Comparison of ENCODE assay signal across 15 cellular contexts in genomic region chr15:29050870-29051269, GRCh38.
DNase-seq lines count a peak whose midpoint lies in the region; ATAC-seq and TF ChIP-seq lines count a peak whose summit lies in the region.
"Had no signal": no experiment of that assay in that cellular context is flagged by ENCODE, and none has a peak within 500 bp of the region (broad histone marks: within the 10 kb centered on the region; RNA-seq: fewer than 3 reads in every experiment).

No MANE protein-coding gene starts in this region.

- H3K4me3 ChIP-seq in adipocyte (ENCODE audit: low read length) (no peak overlapping the region), fibroblast of villous mesenchyme (ENCODE audit: low read depth, low read length) (no peak overlapping the region)
- H3K4me3 ChIP-seq: lower lobe of right lung, upper lobe of left lung had no signal

- peak overlapping the region; percentile 66 for H3K27ac ChIP-seq in substantia nigra (ENCODE audit: low read depth, low read length, poor library complexity, severe bottlenecking)
- H3K27ac ChIP-seq: lower lobe of right lung, upper lobe of left lung, VCaP had no signal

- no peak overlapping the region for H3K9ac ChIP-seq in adipocyte (ENCODE audit: low read length)

- H3K27me3 ChIP-seq in adipocyte (replicated peaks; ENCODE audit: control insufficient read depth, insufficient read depth, low read length): peaks cover 5% of the 10 kb centered on the region
- H3K27me3 ChIP-seq: upper lobe of left lung had no signal

- H3K36me3 Mint-ChIP-seq in activated T-cell treated with anti-CD3 and anti-CD28 coated beads, Interleukin-2, amount 50 U/mL, for 72 hours (ENCODE audit: insufficient read depth in 2 of 2): peaks cover 0 to 3% of the 10 kb centered on the region in 2 donors
- peaks cover 18% of the 10 kb centered on the region for H3K36me3 Mint-ChIP-seq in activated T-cell treated with anti-CD3 and anti-CD28 coated beads, Interleukin-2, amount 50 U/mL, for 24 hours (ENCODE audit: low read depth)

- TF ChIP-seq CTCF in fibroblast of villous mesenchyme (IDR thresholded peaks at IDR 0.05; ENCODE audit: insufficient read depth, low read depth, low read length): no peak

- H3K27ac Mint-ChIP-seq in activated T-cell treated with anti-CD3 and anti-CD28 coated beads, Interleukin-2, amount 50 U/mL, for 72 hours: no peak overlapping the region
- H3K27ac Mint-ChIP-seq in activated T-cell treated with anti-CD3 and anti-CD28 coated beads, Interleukin-2, amount 50 U/mL, for 24 hours: no peak overlapping the region

- DNase-seq in activated T-cell treated with anti-CD3 and anti-CD28 coated beads, Interleukin-2, amount 50 U/mL, for 72 hours: peak; percentile 26 to 47
- no peak for DNase-seq in activated T-cell treated with anti-CD3 and anti-CD28 coated beads, Interleukin-2, amount 50 U/mL, for 24 hours
- DNase-seq in adipocyte (ENCODE audit: low read depth) (peak; percentile 44), fibroblast of villous mesenchyme (ENCODE audit: low read depth) (peak; percentile 43), substantia nigra (lab: John Stamatoyannopoulos, UW) (no peak), erythroblast (lab: John Stamatoyannopoulos, UW) (no peak)
- DNase-seq: ACHN, activated T-cell treated with anti-CD3 and anti-CD28 coated beads for 4 hours, hippocampal formation, lower lobe of right lung, NCI-H2029 treated with DMSO at 0.1 percent for 48 hours, upper lobe of left lung had no signal

- TF ChIP-seq POLR2A in erythroblast (IDR thresholded peaks at IDR 0.05; ENCODE audit: low read length): no peak

- H3K4me1 ChIP-seq in adipocyte (ENCODE audit: control insufficient read depth, insufficient read depth, low read length): no peaks in the 10 kb centered on the region
- H3K4me1 ChIP-seq: lower lobe of right lung, upper lobe of left lung had no signal

- H3K4me1 Mint-ChIP-seq in activated T-cell treated with anti-CD3 and anti-CD28 coated beads, Interleukin-2, amount 50 U/mL, for 72 hours (ENCODE audit: low read depth): peaks cover 40% of the 10 kb centered on the region
- peaks cover 57% of the 10 kb centered on the region for H3K4me1 Mint-ChIP-seq in activated T-cell treated with anti-CD3 and anti-CD28 coated beads, Interleukin-2, amount 50 U/mL, for 24 hours (ENCODE audit: low read depth)

- H3K36me3 ChIP-seq in adipocyte (ENCODE audit: control insufficient read depth, insufficient read depth, low read length, severe bottlenecking): no peaks in the 10 kb centered on the region
- H3K36me3 ChIP-seq: lower lobe of right lung, upper lobe of left lung had no signal

- no peaks in the 10 kb centered on the region for H3K27me3 Mint-ChIP-seq in activated T-cell treated with anti-CD3 and anti-CD28 coated beads, Interleukin-2, amount 50 U/mL, for 72 hours (ENCODE audit: low read depth)
- H3K27me3 Mint-ChIP-seq in activated T-cell treated with anti-CD3 and anti-CD28 coated beads, Interleukin-2, amount 50 U/mL, for 24 hours: no peaks in the 10 kb centered on the region

- ATAC-seq in activated T-cell treated with anti-CD3 and anti-CD28 coated beads, Interleukin-2, amount 50 U/mL, for 72 hours (replicated peaks in 1 of 2): peak; percentile 98
- ATAC-seq in HG02973 (IDR thresholded peaks at IDR 0.05; ENCODE audit: unreplicated experiment): no peak
- ATAC-seq in HG03159 (IDR thresholded peaks at IDR 0.05; ENCODE audit: unreplicated experiment): no peak

- H3K9me3 ChIP-seq in adipocyte (ENCODE audit: control insufficient read depth, low read length): no peaks in the 10 kb centered on the region
- H3K9me3 ChIP-seq: lower lobe of right lung had no signal

- peak overlapping the region in 1 of 2 donors; percentile 28 for H3K4me3 Mint-ChIP-seq in activated T-cell treated with anti-CD3 and anti-CD28 coated beads, Interleukin-2, amount 50 U/mL, for 72 hours
- no peak overlapping the region for H3K4me3 Mint-ChIP-seq in activated T-cell treated with anti-CD3 and anti-CD28 coated beads, Interleukin-2, amount 50 U/mL, for 24 hours

- H3K9me3 Mint-ChIP-seq in activated T-cell treated with anti-CD3 and anti-CD28 coated beads, Interleukin-2, amount 50 U/mL, for 72 hours: no peaks in the 10 kb centered on the region
- H3K9me3 Mint-ChIP-seq in activated T-cell treated with anti-CD3 and anti-CD28 coated beads, Interleukin-2, amount 50 U/mL, for 24 hours: no peaks in the 10 kb centered on the region

Comparison
In these comparisons a context has a peak if more than half of its experiments do, and no peak if none do; other contexts are left out.
1. DNase-seq: peak in activated T-cell treated with anti-CD3 and anti-CD28 coated beads, Interleukin-2, amount 50 U/mL, for 72 hours (2 of 2), adipocyte (single experiment) and fibroblast of villous mesenchyme (single experiment); none in activated T-cell treated with anti-CD3 and anti-CD28 coated beads, Interleukin-2, amount 50 U/mL, for 24 hours (single experiment), substantia nigra (0 of 49) and erythroblast (0 of 2).
2. ATAC-seq: peak in activated T-cell treated with anti-CD3 and anti-CD28 coated beads, Interleukin-2, amount 50 U/mL, for 72 hours (2 of 2); none in HG02973 (single experiment) and HG03159 (single experiment).